In the genomic region with DNA sequence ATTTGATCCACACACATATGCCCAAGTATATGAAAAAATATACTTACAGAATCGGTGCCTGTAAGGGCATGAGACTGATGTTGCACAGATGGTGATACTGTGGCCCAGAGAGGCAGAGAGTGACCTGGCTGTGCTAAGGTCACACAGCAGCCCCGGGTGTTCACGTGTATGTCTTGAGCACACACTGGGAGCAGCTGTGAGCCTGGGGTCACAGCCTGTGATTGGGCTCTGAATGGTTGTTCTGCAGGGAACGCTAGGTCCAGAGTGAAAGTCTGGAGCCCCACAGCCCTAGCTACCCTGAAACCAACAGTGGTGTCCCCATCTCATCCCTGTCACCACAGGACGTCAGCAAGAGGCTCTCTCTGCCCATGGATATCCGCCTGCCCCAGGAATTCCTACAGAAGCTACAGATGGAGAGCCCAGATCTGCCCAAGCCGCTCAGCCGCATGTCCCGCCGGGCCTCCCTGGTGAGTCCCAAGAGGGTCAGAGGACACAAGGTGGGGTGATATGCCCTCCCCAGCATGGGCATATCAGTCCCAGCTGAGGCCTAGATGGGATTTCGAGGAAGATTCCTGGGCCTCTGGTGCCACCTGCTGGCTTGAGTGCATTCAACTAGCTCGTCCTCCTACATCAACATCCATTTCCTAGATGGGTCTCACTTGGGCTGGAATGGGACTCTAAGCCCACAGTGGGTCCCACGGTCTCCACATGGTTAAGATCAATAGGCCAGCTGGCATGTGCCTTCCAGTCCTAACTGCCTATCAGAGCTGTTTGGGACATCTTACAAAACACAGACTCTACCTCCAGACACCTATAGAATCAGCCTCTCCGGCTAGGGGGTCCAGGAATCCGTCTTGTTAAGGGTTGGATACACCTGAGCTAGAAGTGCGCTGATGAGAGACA, we compare ENCODE assay signal across 8 cellular contexts. TPM values are rescaled to one million over a fixed set of nuclear protein-coding genes. Genes with fewer than 3 reads are reported as not detected.
DNase-seq lines count a peak whose midpoint lies in the region; ATAC-seq lines count a peak whose summit lies in the region.

No MANE protein-coding gene starts in this region.

- WGBS in GM23248 (ENCODE audit: low coverage in 1 of 2, low lambda C conversion rate in 2 of 2, missing lambda C conversion rate in 2 of 2), 2 experiments = 26 to 29% methylated on average over 16 of the region's 16 CpGs

- DNase-seq in AG08395 (ENCODE audit: low spot score) (peak; percentile 85), GM23248 (peak; percentile 77), NCI-H226 (peak; percentile 29), caudate nucleus (lab: John Stamatoyannopoulos, UW) (peak in 57 of 61 donors; percentile 30 to 89 (median 69)), kidney tubule cell (ENCODE audit: low spot score) (peak; percentile 70)
- DNase-seq in activated CD4-positive, CD25-positive, alpha-beta regulatory T cell (lab: John Stamatoyannopoulos, UW) = peak; percentile 31 to 66 (median 48)
- peak; percentile 78 for DNase-seq in stimulated activated CD4-positive, alpha-beta T cell treated with anti-CD3 and anti-CD28 coated beads, Interleukin-4, amount 100 ng/mL, for 1 hour

- H3K27me3 ChIP-seq in GM23248 (replicated peaks; ENCODE audit: insufficient read depth) = peaks cover 8% of the 10 kb centered on the region

- no peak overlapping the region for H3K4me3 ChIP-seq in GM23248

- no peaks in the 10 kb centered on the region for H3K36me3 ChIP-seq in GM23248 (ENCODE audit: low read depth)

- H3F3A ChIP-seq in GM23248 (ENCODE audit: insufficient read depth) = no peaks in the 10 kb centered on the region

- in situ Hi-C loops in GM23248 (cut with MboI) = loop anchor here (10.0 kb wide), 1 partner anchor 131 kb away; no protein-coding TSS in a partner anchor

- no peaks in the 10 kb centered on the region for H3K79me2 ChIP-seq in GM23248 (ENCODE audit: insufficient read depth)

- no peak overlapping the region for H3K9ac ChIP-seq in GM23248

- no peaks in the 10 kb centered on the region for H4K20me1 ChIP-seq in GM23248 (ENCODE audit: insufficient read depth)

- no peak overlapping the region for H3K4me2 ChIP-seq in GM23248 (ENCODE audit: unreplicated experiment)

- H3K9me3 ChIP-seq in GM23248 (ENCODE audit: low read depth) = no peaks in the 10 kb centered on the region

- no peaks in the 10 kb centered on the region for H3K9me2 ChIP-seq in GM23248 (ENCODE audit: insufficient read depth)

- ATAC-seq in GM21423 (IDR thresholded peaks at IDR 0.05; ENCODE audit: unreplicated experiment) = no peak

- H2AFZ ChIP-seq in GM23248 = no peak overlapping the region

- H3K4me1 ChIP-seq in GM23248 (ENCODE audit: insufficient read depth) = no peaks in the 10 kb centered on the region

- H3K27ac ChIP-seq in GM23248 (no peak overlapping the region), caudate nucleus (ENCODE audit: low read depth, low read length) (peak overlapping the region; percentile 46)

RNA-seq across cellular contexts. Expression of a gene that starts 19.7 kb away (rescaled TPM):
- not detected in 2 replicates for total RNA-seq in GM23248 (2014; rRNA removed; shearing (Covaris generic))
- not detected in 2 replicates for polyA plus RNA-seq in GM23248 (2016; fragmentation: Nextera tagmentation; extraction: Ambion mirVana)

Comparison
In these comparisons a context has a peak if more than half of its experiments do, and no peak if none do; other contexts are left out.
1. DNase-seq: peak in every context shown above with its lines; median percentile 85 in AG08395; 78 in stimulated activated CD4-positive, alpha-beta T cell treated with anti-CD3 and anti-CD28 coated beads, Interleukin-4, amount 100 ng/mL, for 1 hour; 77 in GM23248; 70 in kidney tubule cell; 69 in caudate nucleus; 48 in activated CD4-positive, CD25-positive, alpha-beta regulatory T cell; 29 in NCI-H226.